ENCODE assay signal across 23 cellular contexts in the genomic region with DNA sequence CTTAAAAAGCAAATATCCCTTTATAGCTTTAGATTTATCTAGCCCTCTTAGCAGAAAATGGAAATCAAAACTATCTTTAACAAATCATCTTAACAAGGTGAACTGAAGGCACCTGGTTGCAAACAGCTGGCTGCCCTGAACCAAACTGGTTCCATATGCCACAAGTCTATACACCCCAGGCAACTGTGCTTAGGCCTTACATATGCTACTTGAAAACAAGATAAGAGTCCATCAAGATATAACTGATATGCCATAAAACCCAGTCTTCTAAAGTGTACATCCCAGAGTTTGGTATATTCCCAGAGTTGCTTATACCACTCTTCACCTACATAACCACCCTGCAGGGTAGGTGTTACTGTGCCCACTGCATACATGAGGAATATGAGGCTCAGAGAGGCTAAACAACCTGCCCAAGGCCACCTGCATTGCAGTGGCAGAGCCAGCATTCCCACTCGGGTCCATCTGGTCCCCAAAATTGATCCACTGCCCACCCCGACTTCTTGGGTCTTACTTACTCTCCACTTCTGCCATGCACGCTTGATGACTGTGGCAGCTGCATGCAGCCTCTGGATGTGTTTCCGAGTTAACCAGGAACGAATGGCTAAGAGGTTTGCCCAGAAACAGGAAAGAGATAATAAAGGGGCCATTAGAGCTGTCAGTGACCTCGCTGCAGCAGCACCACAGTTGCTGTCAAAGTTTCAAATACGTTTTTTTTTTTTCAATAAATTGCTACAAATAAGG. TPM values are rescaled to one million over a fixed set of nuclear protein-coding genes. Genes with fewer than 3 reads are reported as not detected.
DNase-seq lines count a peak whose midpoint lies in the region; TF ChIP-seq lines count a peak whose summit lies in the region.
"Had no signal": no experiment of that assay in that cellular context is flagged by ENCODE, and none has a peak within 500 bp of the region (broad histone marks: within the 10 kb centered on the region; RNA-seq: fewer than 3 reads in every experiment).

No MANE protein-coding gene starts in this region.

- peak overlapping the region; percentile 24; the same call in 1 of the 2 replicates for H3K27ac ChIP-seq in HEK293 (ENCODE audit: extremely low read depth, low read depth, low read length)
- H3K27ac ChIP-seq: ascending aorta, epithelial cell of prostate, heart left ventricle, Peyer's patch, SJCRH30, transverse colon had no signal

- H3K36me3 Mint-ChIP-seq in glutamatergic neuron (ENCODE audit: unreplicated experiment), result peaks cover 11% of the 10 kb centered on the region

- no peaks in the 10 kb centered on the region for H3K9me3 ChIP-seq in HEK293 (ENCODE audit: control insufficient read depth, insufficient read depth, low read depth, low read length)
- H3K9me3 ChIP-seq: ascending aorta, HAP-1, heart left ventricle, Peyer's patch, SJCRH30, transverse colon had no signal

- H3K4me3 Mint-ChIP-seq in glutamatergic neuron (ENCODE audit: unreplicated experiment), result no peak overlapping the region
- H3K4me3 Mint-ChIP-seq: activated naive CD4-positive, alpha-beta T cell treated with anti-CD3 and anti-CD28 coated beads, Interleukin-2, amount 50 U/mL, for 24 hours; activated T-helper 1 cell treated with anti-CD3 and anti-CD28 coated beads, Interleukin-12 subunit alpha, Interleukin-12 subunit beta, Interleukin-2, Interleukin-4 antibody, amounts not matched to agents 30 ng/mL and 10 ng/mL and 1 ng/mL, durations not matched to agents 14 hours and 24 hours and 36 hours; CD4-positive, alpha-beta T cell had no signal

- H3K4me1 Mint-ChIP-seq in glutamatergic neuron (ENCODE audit: low read depth, unreplicated experiment), result peaks cover 31% of the 10 kb centered on the region

- H3K4me3 ChIP-seq in HEK293 (ENCODE audit: low read depth, low read length), result no peak overlapping the region
- H3K4me3 ChIP-seq: ascending aorta, HAP-1, heart left ventricle, Peyer's patch, SJCRH30, transverse colon had no signal

- peak overlapping the region; percentile 91 for H3K27ac Mint-ChIP-seq in glutamatergic neuron (ENCODE audit: unreplicated experiment)
- H3K27ac Mint-ChIP-seq: activated naive CD4-positive, alpha-beta T cell treated with anti-CD3 and anti-CD28 coated beads, Interleukin-2, amount 50 U/mL, for 24 hours; activated T-helper 1 cell treated with anti-CD3 and anti-CD28 coated beads, Interleukin-12 subunit alpha, Interleukin-12 subunit beta, Interleukin-2, Interleukin-4 antibody, amounts not matched to agents 30 ng/mL and 10 ng/mL and 1 ng/mL, durations not matched to agents 14 hours and 24 hours and 36 hours; CD4-positive, alpha-beta T cell had no signal

- H3K9me3 Mint-ChIP-seq in glutamatergic neuron (ENCODE audit: unreplicated experiment), result peaks cover 5% of the 10 kb centered on the region
- H3K9me3 Mint-ChIP-seq: activated naive CD4-positive, alpha-beta T cell treated with anti-CD3 and anti-CD28 coated beads, Interleukin-2, amount 50 U/mL, for 24 hours; activated T-helper 1 cell treated with anti-CD3 and anti-CD28 coated beads, Interleukin-12 subunit alpha, Interleukin-12 subunit beta, Interleukin-2, Interleukin-4 antibody, amounts not matched to agents 30 ng/mL and 10 ng/mL and 1 ng/mL, durations not matched to agents 14 hours and 24 hours and 36 hours; CD4-positive, alpha-beta T cell had no signal

- CTCF ChIA-PET in HEK293 (lab: Yijun Ruan, JAX), result interaction anchor here (1.2 kb wide), 1 partner anchor 35 kb away, joined by 3 read pairs; no protein-coding TSS in a partner anchor

- no peaks in the 10 kb centered on the region for H3K4me1 ChIP-seq in HEK293 (ENCODE audit: control insufficient read depth, insufficient read depth, low read length)
- H3K4me1 ChIP-seq: ascending aorta, HAP-1, Peyer's patch, SJCRH30, transverse colon had no signal

- peaks cover 43 to 96% of the 10 kb centered on the region in 2 experiments for H3K36me3 ChIP-seq in HEK293 (ENCODE audit: control insufficient read depth in 2 of 2, insufficient read depth in 1 of 2, low read length in 2 of 2)

- POLR2A ChIA-PET in HEK293 (lab: Yijun Ruan, JAX), result no interaction called here

- H3K27me3 Mint-ChIP-seq in glutamatergic neuron (ENCODE audit: unreplicated experiment), result peaks cover 3% of the 10 kb centered on the region
- H3K27me3 Mint-ChIP-seq: activated naive CD4-positive, alpha-beta T cell treated with anti-CD3 and anti-CD28 coated beads, Interleukin-2, amount 50 U/mL, for 24 hours; CD4-positive, alpha-beta T cell had no signal

- DNase-seq in D341Med (ENCODE audit: low spot score) (peak; percentile 21), glutamatergic neuron (no peak), NCI-H226 (no peak)
- no peak for DNase-seq in stimulated activated CD4-positive, alpha-beta T cell treated with anti-CD3 and anti-CD28 coated beads, Interleukin-2, amount 100 ng/mL, for 24 hours
- DNase-seq: activated CD4-positive, alpha-beta T cell treated with anti-CD3 and anti-CD28 coated beads for 1 hour; activated CD8-positive, alpha-beta memory T cell treated with anti-CD3 and anti-CD28 coated beads for 24 hours; CD4-positive, alpha-beta T cell; central memory CD4-positive, alpha-beta T cell; DMS 273 treated with DMSO at 0.1 percent for 48 hours; heart left ventricle; NCI-H1436 treated with DMSO at 0.1 percent for 48 hours; NCI-H510A; NK-92 treated with Interleukin-12 subunit alpha and Interleukin-12 subunit beta, amount 100 ng/mL, for 24 hours; SJCRH30; stimulated activated CD4-positive, alpha-beta T cell treated with anti-CD3 and anti-CD28 coated beads, Interleukin-15, amount 100 ng/mL, for 24 hours; transverse colon had no signal

- TF ChIP-seq CTCF in HEK293 (tag by site-specific recombination; IDR thresholded peaks at IDR 0.05), result no peak
- no peak for TF ChIP-seq CTCF in glutamatergic neuron (IDR thresholded peaks at IDR 0.05; ENCODE audit: partially characterized antibody, unreplicated experiment)

TF ChIP-seq in HEK293, 187 proteins besides CTCF, POLR2A, EP300 and RAD21:
- TF ChIP-seq ZNF112 (tag by site-specific recombination; IDR thresholded peaks at IDR 0.05), result no peak
- TF ChIP-seq, protein P1, sequence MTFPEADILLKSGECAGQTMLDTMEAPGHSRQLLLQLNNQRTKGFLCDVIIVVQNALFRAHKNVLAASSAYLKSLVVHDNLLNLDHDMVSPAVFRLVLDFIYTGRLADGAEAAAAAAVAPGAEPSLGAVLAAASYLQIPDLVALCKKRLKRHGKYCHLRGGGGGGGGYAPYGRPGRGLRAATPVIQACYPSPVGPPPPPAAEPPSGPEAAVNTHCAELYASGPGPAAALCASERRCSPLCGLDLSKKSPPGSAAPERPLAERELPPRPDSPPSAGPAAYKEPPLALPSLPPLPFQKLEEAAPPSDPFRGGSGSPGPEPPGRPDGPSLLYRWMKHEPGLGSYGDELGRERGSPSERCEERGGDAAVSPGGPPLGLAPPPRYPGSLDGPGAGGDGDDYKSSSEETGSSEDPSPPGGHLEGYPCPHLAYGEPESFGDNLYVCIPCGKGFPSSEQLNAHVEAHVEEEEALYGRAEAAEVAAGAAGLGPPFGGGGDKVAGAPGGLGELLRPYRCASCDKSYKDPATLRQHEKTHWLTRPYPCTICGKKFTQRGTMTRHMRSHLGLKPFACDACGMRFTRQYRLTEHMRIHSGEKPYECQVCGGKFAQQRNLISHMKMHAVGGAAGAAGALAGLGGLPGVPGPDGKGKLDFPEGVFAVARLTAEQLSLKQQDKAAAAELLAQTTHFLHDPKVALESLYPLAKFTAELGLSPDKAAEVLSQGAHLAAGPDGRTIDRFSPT (tag by site-specific recombination; IDR thresholded peaks at IDR 0.05), result no peak
- TF ChIP-seq ZNF776 (tag by site-specific recombination; IDR thresholded peaks at IDR 0.05; ENCODE audit: borderline replicate concordance), result no peak
- TF ChIP-seq ZNF664 (tag by site-specific recombination; IDR thresholded peaks at IDR 0.05), result no peak

RNA-seq across cellular contexts. Expression of a gene that starts 12.2 kb away (rescaled TPM):
- total RNA-seq in glutamatergic neuron (ENCODE audit: unreplicated experiment), result 101 TPM

RNA-seq across cellular contexts. Expression of a gene that starts 35.9 kb away (rescaled TPM):
- 88.4 TPM for total RNA-seq in glutamatergic neuron (ENCODE audit: unreplicated experiment)

RNA-seq across cellular contexts. Expression of a gene that starts 36.1 kb away (rescaled TPM):
- 10.6 TPM for total RNA-seq in glutamatergic neuron (ENCODE audit: unreplicated experiment)

RNA-seq across cellular contexts. Expression of a gene that starts 46.0 kb away (rescaled TPM):
- total RNA-seq in glutamatergic neuron (ENCODE audit: unreplicated experiment), result 105 TPM
